In the genomic region with DNA sequence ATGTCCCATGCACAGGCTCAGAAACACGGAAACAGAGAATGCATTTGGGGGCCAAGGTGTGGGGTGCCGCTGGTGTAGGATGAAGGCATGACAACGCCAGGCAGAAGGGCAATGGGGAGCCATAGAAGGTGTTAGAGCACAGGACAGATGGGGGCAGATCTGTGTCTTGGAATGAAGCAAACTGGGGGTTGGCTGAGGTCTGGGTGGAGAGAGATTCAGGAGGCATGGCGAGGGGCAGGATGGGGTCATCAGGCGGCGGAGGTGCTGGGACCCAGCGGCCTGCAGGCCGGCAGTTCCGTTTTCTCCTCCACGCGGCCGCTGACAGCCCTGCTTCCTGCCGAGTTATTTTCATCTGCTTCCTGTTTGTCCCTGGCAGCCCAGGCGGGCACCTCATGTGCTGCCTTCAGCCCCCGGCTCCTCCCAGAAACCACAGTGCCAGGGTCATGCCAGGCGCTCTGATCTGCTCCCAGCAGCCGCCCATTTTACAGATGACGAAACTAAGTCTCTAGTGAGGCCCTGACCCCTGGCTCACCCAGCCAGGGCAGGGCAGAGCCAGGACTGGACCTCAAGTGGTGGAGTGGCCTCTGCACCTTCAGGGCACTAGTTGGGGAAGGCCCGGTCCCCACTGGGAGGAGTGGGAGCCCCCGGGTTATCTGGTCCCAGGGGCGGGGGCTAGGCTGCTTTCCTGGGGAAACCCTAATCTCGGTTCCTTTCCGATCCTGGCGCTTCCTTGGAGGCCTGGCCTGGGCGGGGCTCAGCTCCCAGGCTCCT, we compare ENCODE assay signal across 8 cellular contexts. TPM values are rescaled to one million over a fixed set of nuclear protein-coding genes. Genes with fewer than 3 reads are reported as not detected.
DNase-seq lines count a peak whose midpoint lies in the region; ATAC-seq, FAIRE-seq and TF ChIP-seq lines count a peak whose summit lies in the region.

No MANE protein-coding gene starts in this region.

- H3K9me3 Mint-ChIP-seq in T-helper 1 cell treated with Interleukin-12 subunit alpha and Interleukin-12 subunit beta and Interleukin-4 antibody, amounts not matched to agents 30 μg/mL and 1 μg/mL, for 36 hours, result no peaks in the 10 kb centered on the region
- H3K9me3 Mint-ChIP-seq in natural killer cell, result no peaks in the 10 kb centered on the region

- ATAC-seq in natural killer cell (peak; percentile 7 to 51 (median 25)), GM21717 (IDR thresholded peaks at IDR 0.05; ENCODE audit: unreplicated experiment) (no peak)

- H3K27me3 Mint-ChIP-seq in T-helper 1 cell treated with Interleukin-12 subunit alpha and Interleukin-12 subunit beta and Interleukin-4 antibody, amounts not matched to agents 30 μg/mL and 1 μg/mL, for 36 hours (ENCODE audit: low read depth), result no peaks in the 10 kb centered on the region
- H3K27me3 Mint-ChIP-seq in natural killer cell (ENCODE audit: low read depth in 2 of 2), result no peaks in the 10 kb centered on the region

- intact Hi-C loops in natural killer cell (cut with micrococcal nuclease), result loop anchor here (5.0 kb wide), 2 partner anchors 33 to 37 kb away; a partner anchor contains a TSS

- H3K4me3 Mint-ChIP-seq in T-helper 1 cell treated with Interleukin-12 subunit alpha and Interleukin-12 subunit beta and Interleukin-4 antibody, amounts not matched to agents 30 μg/mL and 1 μg/mL, for 36 hours, result peak overlapping the region; percentile 91
- H3K4me3 Mint-ChIP-seq in natural killer cell, result peak overlapping the region; percentile 91

- H3K4me1 Mint-ChIP-seq in T-helper 1 cell treated with Interleukin-12 subunit alpha and Interleukin-12 subunit beta and Interleukin-4 antibody, amounts not matched to agents 30 μg/mL and 1 μg/mL, for 36 hours (ENCODE audit: low read depth), result peaks cover 34% of the 10 kb centered on the region
- peaks cover 33 to 55% of the 10 kb centered on the region in 2 donors for H3K4me1 Mint-ChIP-seq in natural killer cell

- H3K4me3 ChIP-seq in coronary artery, result peak overlapping the region; percentile 69

- peak overlapping the region in 1 of 2 donors; percentile 78 for H3K27ac ChIP-seq in coronary artery

- TF ChIP-seq CTCF in coronary artery (IDR thresholded peaks at IDR 0.05), result no peak
- no peak for TF ChIP-seq CTCF in natural killer cell (IDR thresholded peaks at IDR 0.05)

- FAIRE-seq in GM18507 (lab: Jason Lieb, UNC), result peak; percentile 88

- H3K27ac Mint-ChIP-seq in T-helper 1 cell treated with Interleukin-12 subunit alpha and Interleukin-12 subunit beta and Interleukin-4 antibody, amounts not matched to agents 30 μg/mL and 1 μg/mL, for 36 hours, result peak overlapping the region; percentile 87
- H3K27ac Mint-ChIP-seq in natural killer cell, result peak overlapping the region; percentile 88 to 93

- H3K36me3 Mint-ChIP-seq in T-helper 1 cell treated with Interleukin-12 subunit alpha and Interleukin-12 subunit beta and Interleukin-4 antibody, amounts not matched to agents 30 μg/mL and 1 μg/mL, for 36 hours (ENCODE audit: low read depth), result peaks cover 34% of the 10 kb centered on the region
- no peaks in the 10 kb centered on the region for H3K36me3 Mint-ChIP-seq in natural killer cell

- no peak for DNase-seq in GM18507 (ENCODE audit: extremely low spot score, insufficient read length, low read depth)
- no peak for DNase-seq in coronary artery (ENCODE audit: low spot score)
- peak; percentile 53 for DNase-seq in natural killer cell
- DNase-seq in NCI-H2196 treated with DMSO at 0.1 percent for 48 hours (lab: John Stamatoyannopoulos, UW; ENCODE audit: unreplicated experiment), result no peak
- no peak for DNase-seq in DMS153 (lab: John Stamatoyannopoulos, UW)
- DNase-seq in NCI-H1436 treated with DMSO at 0.1 percent for 48 hours (lab: John Stamatoyannopoulos, UW), result no peak

RNA-seq across cellular contexts. Expression of a gene that starts 2.2 kb away (rescaled TPM):
- 100 to 1,000 TPM; 535 to 601 (median 560) TPM for total RNA-seq in natural killer cell

RNA-seq across cellular contexts. Expression of a gene that starts 26.0 kb away (rescaled TPM):
- 100 to 1,000 TPM in 1 of 3 donors, 10 to 100 TPM in 2; 77.3 to 105 (median 91.6) TPM for total RNA-seq in natural killer cell

RNA-seq across cellular contexts. Expression of a gene that starts 29.3 kb away (rescaled TPM):
- total RNA-seq in natural killer cell, result 100 to 1,000 TPM in 2 of 3 donors, 10 to 100 TPM in 1; 73.3 to 149 (median 121) TPM

RNA-seq across cellular contexts. Expression of a gene that starts 34.6 kb away (rescaled TPM):
- 100 to 1,000 TPM; 108 to 126 (median 121) TPM for total RNA-seq in natural killer cell

RNA-seq across cellular contexts. Expression of a gene that starts 42.8 kb away (rescaled TPM):
- total RNA-seq in natural killer cell, result 100 to 1,000 TPM; 163 to 276 (median 179) TPM
